In the genomic region with DNA sequence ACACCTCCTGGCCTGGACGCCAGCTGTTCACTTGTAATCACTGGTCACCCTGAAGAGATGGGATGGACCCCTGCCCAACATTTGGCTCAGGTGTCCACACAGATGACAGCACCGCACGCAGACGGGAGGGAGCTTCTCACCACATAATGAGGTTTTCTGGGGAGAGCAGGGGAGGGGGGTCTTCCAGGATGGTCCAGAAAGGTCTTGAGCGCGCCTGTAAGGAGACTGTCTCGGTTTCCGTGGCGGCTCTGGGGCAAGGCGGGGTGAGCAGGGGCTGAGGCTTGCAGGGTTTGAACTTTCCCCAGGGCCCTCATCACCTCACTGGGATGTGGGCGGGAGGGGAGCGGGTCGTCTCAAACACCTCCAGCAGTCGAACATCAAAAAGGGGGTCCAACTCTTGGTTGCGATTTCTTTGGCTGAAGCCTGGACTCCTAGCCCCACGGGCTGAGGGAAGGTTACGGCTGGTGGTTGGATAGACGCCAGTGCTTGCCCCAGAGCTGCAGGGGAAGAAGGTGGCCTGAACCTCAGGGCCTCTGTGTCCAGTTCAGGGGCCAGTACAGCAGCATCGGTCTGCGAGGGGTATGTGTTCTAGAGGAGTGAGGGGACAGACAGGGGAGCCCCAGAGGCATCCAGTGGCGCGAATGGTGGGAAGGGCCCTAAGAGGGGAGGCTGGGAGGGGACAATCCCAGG, we compare ENCODE assay signal across 1 cellular context.
TF ChIP-seq lines count a peak whose summit lies in the region.

No MANE protein-coding gene starts in this region.

TF ChIP-seq in H1, 55 proteins besides CTCF, POLR2A, EP300 and RAD21:
- TF ChIP-seq BCL11A (IDR thresholded peaks at IDR 0.05; ENCODE audit: low read depth in 2 of 2, low read length in 2 of 2) (no peak), JUN (IDR thresholded peaks at IDR 0.05; ENCODE audit: low read depth, low read length) (no peak), SIX5 (IDR thresholded peaks at IDR 0.05; ENCODE audit: low read depth, low read length) (no peak), POU5F1 (IDR thresholded peaks at IDR 0.05; ENCODE audit: low read depth, low read length) (no peak)
TF ChIP-seq in H1: peak in this region for 0.
